Comparison of ENCODE assay signal across 10 cellular contexts in the genomic region with DNA sequence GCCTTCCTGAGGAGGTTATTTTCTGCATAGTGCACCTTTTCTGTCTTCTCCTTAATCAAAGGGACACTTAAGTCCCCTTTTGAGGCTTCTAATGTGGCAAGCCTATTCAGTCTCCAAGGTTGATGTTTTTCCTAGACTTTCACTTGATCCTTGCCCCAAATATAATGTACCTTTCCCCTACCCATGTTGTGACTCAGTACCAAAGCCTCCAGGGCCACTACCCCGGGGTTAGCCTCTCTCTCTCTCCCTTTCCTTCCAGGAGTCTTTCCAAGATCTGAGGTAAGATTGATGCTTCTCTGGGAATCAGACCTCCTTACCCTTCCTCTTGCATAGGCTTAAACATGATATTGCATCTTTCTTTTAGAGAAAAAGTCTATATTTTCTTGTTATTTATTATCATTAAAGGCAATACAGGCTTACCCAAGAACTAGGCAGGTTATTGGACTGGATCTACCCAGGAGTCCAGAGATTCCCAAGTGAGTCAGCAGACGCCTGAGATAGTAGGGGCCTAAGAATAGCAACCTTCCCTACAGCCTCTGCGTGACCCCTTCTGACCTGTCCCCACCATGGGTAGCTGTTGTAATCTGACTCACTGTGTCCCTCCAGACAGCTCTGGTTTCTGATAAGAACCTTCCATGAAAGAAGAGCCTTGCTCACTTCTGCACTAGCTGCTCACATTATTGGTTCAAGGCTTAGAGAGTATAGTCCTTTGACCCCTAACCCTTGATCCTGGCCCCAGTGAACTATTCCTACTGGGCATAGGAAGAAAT.
DNase-seq lines count a peak whose midpoint lies in the region; ATAC-seq and TF ChIP-seq lines count a peak whose summit lies in the region.
"Had no signal": no experiment of that assay in that cellular context is flagged by ENCODE, and none has a peak within 500 bp of the region (broad histone marks: within the 10 kb centered on the region; RNA-seq: fewer than 3 reads in every experiment).

No MANE protein-coding gene starts in this region.

- peak; percentile 88 for DNase-seq in brain microvascular endothelial cell
- DNase-seq in hepatic stellate cell (ENCODE audit: low spot score): peak; percentile 68
- no peak for DNase-seq in smooth muscle cell (lab: John Stamatoyannopoulos, UW; ENCODE audit: unreplicated experiment)
- DNase-seq in DMS 273 treated with DMSO at 0.1 percent for 48 hours (lab: John Stamatoyannopoulos, UW): no peak
- DNase-seq: H7, NCI-H1436, SJCRH30 had no signal

- H3K4me2 ChIP-seq in smooth muscle cell: peak overlapping the region; percentile 41

- no peaks in the 10 kb centered on the region for H4K20me1 ChIP-seq in smooth muscle cell (ENCODE audit: low read depth)

- H3K4me1 ChIP-seq in HUES48 (ENCODE audit: control insufficient read depth, insufficient read depth, low read length) (no peaks in the 10 kb centered on the region), smooth muscle cell (ENCODE audit: low read depth) (peaks cover 7% of the 10 kb centered on the region)

- H2AFZ ChIP-seq in smooth muscle cell (ENCODE audit: low read depth): no peak overlapping the region

- H3K36me3 ChIP-seq in HUES48 (ENCODE audit: control insufficient read depth, insufficient read depth, low read length): no peaks in the 10 kb centered on the region
- H3K36me3 ChIP-seq in brain microvascular endothelial cell (replicated peaks): no peaks in the 10 kb centered on the region
- peaks cover under 1% of the 10 kb centered on the region for H3K36me3 ChIP-seq in smooth muscle cell (ENCODE audit: low read depth)
- H3K36me3 ChIP-seq: SJCRH30 had no signal

- WGBS in smooth muscle cell (ENCODE audit: low lambda C conversion rate): 20% methylated on average over 3 of the region's 3 CpGs

- H3K27me3 ChIP-seq in HUES48 (ENCODE audit: control insufficient read depth, insufficient read depth, low read length) (no peaks in the 10 kb centered on the region), brain microvascular endothelial cell (replicated peaks) (no peaks in the 10 kb centered on the region), smooth muscle cell (ENCODE audit: low read depth) (no peaks in the 10 kb centered on the region)
- H3K27me3 ChIP-seq: SJCRH30 had no signal

- H3K9me3 ChIP-seq in HUES48 (ENCODE audit: control insufficient read depth, insufficient read depth, low read length) (peaks cover 22% of the 10 kb centered on the region), smooth muscle cell (replicated peaks; ENCODE audit: low read depth) (peaks cover 34% of the 10 kb centered on the region)

- peaks cover 14% of the 10 kb centered on the region for H3F3A ChIP-seq in smooth muscle cell (ENCODE audit: low read depth)

- H3K79me2 ChIP-seq in smooth muscle cell (ENCODE audit: low read depth): peaks cover 3% of the 10 kb centered on the region

- H3K9ac ChIP-seq in HUES48 (ENCODE audit: low read depth, low read length) (no peak overlapping the region), smooth muscle cell (ENCODE audit: low read depth) (peak overlapping the region; percentile 7)

- in situ Hi-C loops in brain microvascular endothelial cell (cut with HindIII; ENCODE audit: low pct_ligation_motif_present, low sequenced_read_pairs): no loop called here

- no peak for ATAC-seq in HG03108 (IDR thresholded peaks at IDR 0.05; ENCODE audit: unreplicated experiment)
- no peak for ATAC-seq in GM19455 (IDR thresholded peaks at IDR 0.05; ENCODE audit: unreplicated experiment)

- H3K27ac ChIP-seq in HUES48 (ENCODE audit: low read depth, low read length): peak overlapping the region; percentile 49
- peak overlapping the region; percentile 31 for H3K27ac ChIP-seq in brain microvascular endothelial cell
- peak overlapping the region; percentile 91 for H3K27ac ChIP-seq in smooth muscle cell (ENCODE audit: low read depth)
- H3K27ac ChIP-seq: SJCRH30 had no signal

- no peak overlapping the region for H3K4me3 ChIP-seq in HUES48 (ENCODE audit: low read depth, low read length)
- H3K4me3 ChIP-seq in brain microvascular endothelial cell (ENCODE audit: low read depth, low read length): no peak overlapping the region
- H3K4me3 ChIP-seq in smooth muscle cell: no peak overlapping the region
- H3K4me3 ChIP-seq: SJCRH30 had no signal

- no peak for TF ChIP-seq CTCF in brain microvascular endothelial cell (IDR thresholded peaks at IDR 0.05; ENCODE audit: low read depth, low read length, missing control alignments)
- TF ChIP-seq CTCF in smooth muscle cell (IDR thresholded peaks at IDR 0.05; ENCODE audit: borderline replicate concordance, insufficient read depth, poor library complexity, severe bottlenecking): no peak

Comparison
In these comparisons a context has a peak if more than half of its experiments do, and no peak if none do; other contexts are left out.
1. H3K27ac ChIP-seq: peak in every context shown above with its lines; median percentile 91 in smooth muscle cell; 49 in HUES48; 31 in brain microvascular endothelial cell.
2. DNase-seq: peak in brain microvascular endothelial cell (single experiment) and hepatic stellate cell (single experiment); none in smooth muscle cell (single experiment) and DMS 273 treated with DMSO at 0.1 percent for 48 hours (single experiment).